Comparison of ENCODE assay signal across 17 cellular contexts in the genomic region with DNA sequence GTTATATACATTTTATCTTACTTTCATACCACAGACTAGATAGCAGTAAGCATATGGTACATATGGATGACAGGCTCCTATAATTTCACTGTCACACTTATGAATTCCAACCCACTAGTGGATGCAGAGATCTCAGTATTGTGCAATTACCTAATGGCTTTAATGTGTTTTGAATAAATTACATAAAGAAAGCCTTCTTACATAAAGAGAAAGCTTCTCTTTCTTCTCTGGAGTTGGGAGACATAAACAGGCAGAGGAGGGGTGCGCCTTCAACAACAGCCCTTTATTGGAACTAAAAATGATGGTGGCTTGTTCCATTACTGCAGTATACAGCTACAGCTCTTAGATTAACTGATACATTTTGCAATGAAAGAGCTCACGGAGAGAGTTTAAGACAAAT. TPM values are rescaled to one million over a fixed set of nuclear protein-coding genes. Genes with fewer than 3 reads are reported as not detected.
A peak's percentile ranks its signal among the peaks of the same experiment; 100 is the strongest.
DNase-seq lines count a peak whose midpoint lies in the region; ATAC-seq and TF ChIP-seq lines count a peak whose summit lies in the region.
"Had no signal": no experiment of that assay in that cellular context is flagged by ENCODE, and none has a peak within 500 bp of the region (broad histone marks: within the 10 kb centered on the region; RNA-seq: fewer than 3 reads in every experiment).

No MANE protein-coding gene starts in this region.

- no peak for TF ChIP-seq CTCF in fibroblast of villous mesenchyme (IDR thresholded peaks at IDR 0.05; ENCODE audit: insufficient read depth, low read depth, low read length)

- H3K9ac ChIP-seq in SK-N-MC (ENCODE audit: insufficient read length): no peak overlapping the region
- H3K9ac ChIP-seq: SK-N-SH had no signal

- no peak overlapping the region for H3K4me3 ChIP-seq in SK-N-MC
- H3K4me3 ChIP-seq in fibroblast of villous mesenchyme (ENCODE audit: low read depth, low read length): no peak overlapping the region
- H3K4me3 ChIP-seq: PC-9 had no signal

- no peak for ATAC-seq in GM21390 (IDR thresholded peaks at IDR 0.05; ENCODE audit: unreplicated experiment)
- no peak for ATAC-seq in esophagus mucosa
- ATAC-seq in Right ventricle myocardium superior (ENCODE audit: poor library complexity): no peak

- intact Hi-C loops in Right ventricle myocardium superior (cut with DNase I): loop anchor here (5.0 kb wide), 1 partner anchor 92 kb away; no protein-coding TSS in a partner anchor

- DNase-seq in SK-N-MC (ENCODE audit: low read depth, low spot score) (no peak), fibroblast of villous mesenchyme (ENCODE audit: low read depth) (peak; percentile 12), medulla oblongata (ENCODE audit: extremely low spot score) (peak; percentile 83), superior temporal gyrus (ENCODE audit: extremely low spot score) (peak; percentile 91), NCI-H2107 treated with DMSO at 0.1 percent for 48 hours (lab: John Stamatoyannopoulos, UW; ENCODE audit: unreplicated experiment) (no peak), Right ventricle myocardium superior (no peak)
- DNase-seq: BE2C; CD4-positive, alpha-beta memory T cell; DMS79 treated with DMSO at 0.1 percent for 48 hours; H9; NCI-H1417 treated with DMSO at 0.1 percent for 48 hours; NCI-H2029; NCI-H748 treated with DMSO at 0.1 percent for 48 hours; PC-9; SK-N-SH had no signal

- H3K9me3 ChIP-seq in SK-N-MC (ENCODE audit: low read depth, low read length): no peaks in the 10 kb centered on the region
- H3K9me3 ChIP-seq: BE2C, SK-N-SH had no signal

- H3K27ac ChIP-seq in SK-N-MC: peak overlapping the region; percentile 33; the same call in 1 of the 2 replicates
- H3K27ac ChIP-seq: PC-9 had no signal

- no peaks in the 10 kb centered on the region for H3K36me3 ChIP-seq in SK-N-MC (ENCODE audit: insufficient read depth, low read length)
- H3K36me3 ChIP-seq: BE2C had no signal

RNA-seq across cellular contexts. Expression of a gene that starts 52.5 kb away (rescaled TPM):
- total RNA-seq in fibroblast of villous mesenchyme (33.8 and 53.5 TPM in 2 replicates), esophagus mucosa (16.4 TPM), Right ventricle myocardium superior (22.6 TPM)

RNA-seq across cellular contexts. Expression of a gene that starts 55.6 kb away (rescaled TPM):
- total RNA-seq in fibroblast of villous mesenchyme (2.6 and 6.9 TPM in 2 replicates), esophagus mucosa (3.1 TPM), Right ventricle myocardium superior (0.89 TPM)

Comparison
In these comparisons a context has a peak if more than half of its experiments do, and no peak if none do; other contexts are left out.
1. DNase-seq: peak in fibroblast of villous mesenchyme (single experiment), medulla oblongata (single experiment) and superior temporal gyrus (single experiment); none in SK-N-MC (single experiment), NCI-H2107 treated with DMSO at 0.1 percent for 48 hours (single experiment) and Right ventricle myocardium superior (single experiment).